ENCODE assay signal across 2 cellular contexts in genomic region chr1:2598329-2598931, GRCh38.
TF ChIP-seq lines count a peak whose summit lies in the region.

No MANE protein-coding gene starts in this region.

TF ChIP-seq in H1, 55 proteins besides CTCF, POLR2A, EP300 and RAD21:
- no peak for TF ChIP-seq TAF1 (IDR thresholded peaks at IDR 0.05; ENCODE audit: low read depth, low read length)
- no peak for TF ChIP-seq TEAD4 (IDR thresholded peaks at IDR 0.05; ENCODE audit: low read depth, low read length)
- TF ChIP-seq FOSL1 (IDR thresholded peaks at IDR 0.05; ENCODE audit: insufficient read depth, low read depth, low read length): no peak
- TF ChIP-seq HDAC6 (IDR thresholded peaks at IDR 0.05; ENCODE audit: low read depth, low read length): no peak
- no peak for TF ChIP-seq SP1 (IDR thresholded peaks at IDR 0.05; ENCODE audit: low read depth, low read length)
- TF ChIP-seq CBX8 (IDR thresholded peaks at IDR 0.05; ENCODE audit: borderline replicate concordance, low read depth, low read length): no peak
- TF ChIP-seq POLR2AphosphoS5 (IDR thresholded peaks at IDR 0.05; ENCODE audit: low read depth, low read length): no peak
- TF ChIP-seq JUN (IDR thresholded peaks at IDR 0.05; ENCODE audit: low read depth, low read length): no peak
- TF ChIP-seq MAFK (IDR thresholded peaks at IDR 0.05; ENCODE audit: low read depth, low read length): no peak
- no peak for TF ChIP-seq SRF (IDR thresholded peaks at IDR 0.05; ENCODE audit: low read depth, low read length)
TF ChIP-seq in H1: peak in this region for 0.

TF ChIP-seq in WTC11, 78 proteins besides CTCF, POLR2A, EP300 and RAD21:
- TF ChIP-seq ATF2 (CRISPR knock-in tag; IDR thresholded peaks at IDR 0.05; ENCODE audit: borderline replicate concordance, low read depth) (no peak), USF2 (CRISPR knock-in tag; IDR thresholded peaks at IDR 0.05) (no peak), SOX15 (CRISPR knock-in tag; IDR thresholded peaks at IDR 0.05) (no peak), ZNF138 (CRISPR knock-in tag; conservative IDR thresholded peaks at IDR 0.05) (no peak), PRRX2 (CRISPR knock-in tag; IDR thresholded peaks at IDR 0.05) (no peak), FOXP1 (CRISPR knock-in tag; IDR thresholded peaks at IDR 0.05; ENCODE audit: borderline replicate concordance) (no peak), KAT7 (CRISPR knock-in tag; IDR thresholded peaks at IDR 0.05; ENCODE audit: borderline replicate concordance) (no peak), SMAD3 (CRISPR knock-in tag; IDR thresholded peaks at IDR 0.05; ENCODE audit: borderline replicate concordance) (no peak), ZNF671 (CRISPR knock-in tag; IDR thresholded peaks at IDR 0.05) (no peak), PRDM15 (CRISPR knock-in tag; IDR thresholded peaks at IDR 0.05) (no peak), USF1 (CRISPR knock-in tag; IDR thresholded peaks at IDR 0.05) (no peak), NFE2L1 (CRISPR knock-in tag; IDR thresholded peaks at IDR 0.05) (no peak), ZNF232 (CRISPR knock-in tag; IDR thresholded peaks at IDR 0.05) (no peak)
